In genomic region chr6:161418458-161418945, GRCh38 we compare ENCODE assay signal across 8 cellular contexts.
DNase-seq lines count a peak whose midpoint lies in the region; ATAC-seq and TF ChIP-seq lines count a peak whose summit lies in the region.

No MANE protein-coding gene starts in this region.

- peaks cover 7% of the 10 kb centered on the region for H3K27me3 Mint-ChIP-seq in activated CD4-positive, alpha-beta memory T cell treated with anti-CD3 and anti-CD28 coated beads, Interleukin-2, amount 10 ng/mL, durations not matched to agents 7 days and 5 days
- peaks cover 6% of the 10 kb centered on the region for H3K27me3 Mint-ChIP-seq in activated CD4-positive, alpha-beta memory T cell treated with anti-CD3 and anti-CD28 coated beads for 36 hours

- no peaks in the 10 kb centered on the region for H3K4me1 Mint-ChIP-seq in activated CD4-positive, alpha-beta memory T cell treated with anti-CD3 and anti-CD28 coated beads, Interleukin-2, amount 10 ng/mL, durations not matched to agents 7 days and 5 days
- no peaks in the 10 kb centered on the region for H3K4me1 Mint-ChIP-seq in activated CD4-positive, alpha-beta memory T cell treated with anti-CD3 and anti-CD28 coated beads for 36 hours (ENCODE audit: low read depth)

- no peaks in the 10 kb centered on the region for H3K9me3 ChIP-seq in MM.1S (replicated peaks; ENCODE audit: insufficient read depth, low read length)

- POLR2A ChIA-PET in activated CD4-positive, alpha-beta memory T cell treated with anti-CD3 and anti-CD28 coated beads, Interleukin-2, amount 10 ng/mL, durations not matched to agents 7 days and 5 days (lab: Charles Lee), result interaction anchor here (1.1 kb wide), 1 partner anchor 24 kb away, joined by 5 read pairs; no protein-coding TSS in a partner anchor
- POLR2A ChIA-PET in activated CD4-positive, alpha-beta memory T cell treated with anti-CD3 and anti-CD28 coated beads for 36 hours (lab: Charles Lee), result interaction anchor here (0.6 kb wide), 1 partner anchor 182 kb away, joined by 3 read pairs; no protein-coding TSS in a partner anchor

- no peaks in the 10 kb centered on the region for H3K4me1 ChIP-seq in MM.1S (ENCODE audit: low read length)

- H3K9me2 ChIP-seq in MM.1S (replicated peaks; ENCODE audit: insufficient read depth, low read length), result no peaks in the 10 kb centered on the region

- H3K36me3 ChIP-seq in MM.1S (replicated peaks; ENCODE audit: insufficient read depth, low read length), result no peaks in the 10 kb centered on the region

- H3K79me2 ChIP-seq in MM.1S (ENCODE audit: low read length), result no peaks in the 10 kb centered on the region

- peak; percentile 86 for ATAC-seq in GM21390 (IDR thresholded peaks at IDR 0.05; ENCODE audit: unreplicated experiment)

- H3F3A ChIP-seq in MM.1S (ENCODE audit: insufficient read depth, low read length), result no peaks in the 10 kb centered on the region

- no peak overlapping the region for H2AFZ ChIP-seq in MM.1S (ENCODE audit: low read length)

- peak; percentile 27 for DNase-seq in activated CD4-positive, alpha-beta memory T cell treated with anti-CD3 and anti-CD28 coated beads, Interleukin-2, amount 10 ng/mL, durations not matched to agents 7 days and 5 days
- DNase-seq in activated CD4-positive, alpha-beta memory T cell treated with anti-CD3 and anti-CD28 coated beads for 36 hours, result no peak
- peak; percentile 49 for DNase-seq in MM.1S
- DNase-seq in SK-N-DZ (ENCODE audit: low spot score), result peak; percentile 71
- peak; percentile 82 for DNase-seq in epithelial cell of esophagus (ENCODE audit: low read depth)
- DNase-seq in middle frontal gyrus (ENCODE audit: extremely low spot score, low spot score), result peak; percentile 78
- DNase-seq in activated effector memory CD4-positive, alpha-beta T cell treated with anti-CD3 and anti-CD28 coated beads, Interleukin-2, amount 50 U/mL, for 16 hours, result no peak

- no peak overlapping the region for H3K4me3 Mint-ChIP-seq in activated CD4-positive, alpha-beta memory T cell treated with anti-CD3 and anti-CD28 coated beads, Interleukin-2, amount 10 ng/mL, durations not matched to agents 7 days and 5 days
- no peak overlapping the region for H3K4me3 Mint-ChIP-seq in activated CD4-positive, alpha-beta memory T cell treated with anti-CD3 and anti-CD28 coated beads for 36 hours

- H3K4me2 ChIP-seq in MM.1S (ENCODE audit: low read depth, low read length), result no peak overlapping the region

- peak; percentile 45 for TF ChIP-seq CTCF in MM.1S (IDR thresholded peaks at IDR 0.05; ENCODE audit: low read length)
- TF ChIP-seq CTCF in epithelial cell of esophagus (IDR thresholded peaks at IDR 0.05; ENCODE audit: insufficient read depth, low read depth, low read length, missing control alignments), result peak; percentile 71

- H3K27me3 ChIP-seq in MM.1S (replicated peaks; ENCODE audit: insufficient read depth, low read length), result no peaks in the 10 kb centered on the region

- intact Hi-C loops in activated CD4-positive, alpha-beta memory T cell treated with anti-CD3 and anti-CD28 coated beads for 36 hours (cut with micrococcal nuclease), result loop anchor here (1.0 kb wide), 1 partner anchor 277 kb away; no protein-coding TSS in a partner anchor

- no peaks in the 10 kb centered on the region for H3K36me3 Mint-ChIP-seq in activated CD4-positive, alpha-beta memory T cell treated with anti-CD3 and anti-CD28 coated beads, Interleukin-2, amount 10 ng/mL, durations not matched to agents 7 days and 5 days (ENCODE audit: low read depth)
- no peaks in the 10 kb centered on the region for H3K36me3 Mint-ChIP-seq in activated CD4-positive, alpha-beta memory T cell treated with anti-CD3 and anti-CD28 coated beads for 36 hours

- H3K9ac ChIP-seq in MM.1S (ENCODE audit: low read length), result no peak overlapping the region

- H3K4me3 ChIP-seq in MM.1S (ENCODE audit: low read length) (no peak overlapping the region), epithelial cell of esophagus (ENCODE audit: low read length) (no peak overlapping the region)

- no peak overlapping the region for H3K27ac ChIP-seq in MM.1S (ENCODE audit: low read length)

- H3K9me3 Mint-ChIP-seq in activated CD4-positive, alpha-beta memory T cell treated with anti-CD3 and anti-CD28 coated beads, Interleukin-2, amount 10 ng/mL, durations not matched to agents 7 days and 5 days, result no peaks in the 10 kb centered on the region
- H3K9me3 Mint-ChIP-seq in activated CD4-positive, alpha-beta memory T cell treated with anti-CD3 and anti-CD28 coated beads for 36 hours, result no peaks in the 10 kb centered on the region

- CTCF ChIA-PET in activated CD4-positive, alpha-beta memory T cell treated with anti-CD3 and anti-CD28 coated beads, Interleukin-2, amount 10 ng/mL, durations not matched to agents 7 days and 5 days (lab: Charles Lee), result interaction anchor here (0.6 to 2.6 kb wide), 31 partner anchors 8 to 1012 kb away, joined by 3 to 42 read pairs (median 4); no protein-coding TSS in a partner anchor
- CTCF ChIA-PET in activated CD4-positive, alpha-beta memory T cell treated with anti-CD3 and anti-CD28 coated beads for 36 hours (lab: Charles Lee), result interaction anchor here (0.6 to 2.6 kb wide), 37 partner anchors 9 to 1749 kb away, joined by 3 to 27 read pairs (median 4); no protein-coding TSS in a partner anchor

- H3K27ac Mint-ChIP-seq in activated CD4-positive, alpha-beta memory T cell treated with anti-CD3 and anti-CD28 coated beads, Interleukin-2, amount 10 ng/mL, durations not matched to agents 7 days and 5 days, result no peak overlapping the region
- H3K27ac Mint-ChIP-seq in activated CD4-positive, alpha-beta memory T cell treated with anti-CD3 and anti-CD28 coated beads for 36 hours, result no peak overlapping the region

- H4K20me1 ChIP-seq in MM.1S (ENCODE audit: insufficient read depth, low read length), result no peaks in the 10 kb centered on the region

Comparison
In these comparisons a context has a peak if more than half of its experiments do, and no peak if none do; other contexts are left out.
1. DNase-seq: peak in activated CD4-positive, alpha-beta memory T cell treated with anti-CD3 and anti-CD28 coated beads, Interleukin-2, amount 10 ng/mL, durations not matched to agents 7 days and 5 days (single experiment), MM.1S (single experiment), SK-N-DZ (single experiment), epithelial cell of esophagus (single experiment) and middle frontal gyrus (single experiment); none in activated CD4-positive, alpha-beta memory T cell treated with anti-CD3 and anti-CD28 coated beads for 36 hours (single experiment) and activated effector memory CD4-positive, alpha-beta T cell treated with anti-CD3 and anti-CD28 coated beads, Interleukin-2, amount 50 U/mL, for 16 hours (single experiment).